Comparison of ENCODE assay signal across 8 cellular contexts in genomic region chr13:66660013-66660804, GRCh38.
DNase-seq lines count a peak whose midpoint lies in the region; ATAC-seq and TF ChIP-seq lines count a peak whose summit lies in the region.

No MANE protein-coding gene starts in this region.

- WGBS in esophagus muscularis mucosa: 88% methylated on average over 4 of the region's 4 CpGs

- TF ChIP-seq CTCF in neural progenitor cell (IDR thresholded peaks at IDR 0.05): no peak
- TF ChIP-seq CTCF in esophagus muscularis mucosa (IDR thresholded peaks at IDR 0.05): no peak
- no peak for TF ChIP-seq CTCF in colonic mucosa (IDR thresholded peaks at IDR 0.05)

- H3K36me3 ChIP-seq in neural progenitor cell: no peaks in the 10 kb centered on the region
- H3K36me3 ChIP-seq in esophagus muscularis mucosa: no peaks in the 10 kb centered on the region
- H3K36me3 ChIP-seq in colonic mucosa: no peaks in the 10 kb centered on the region

- H3K27ac ChIP-seq in neural progenitor cell (no peak overlapping the region), esophagus muscularis mucosa (replicated peaks in 1 of 4) (no peak overlapping the region), colonic mucosa (no peak overlapping the region)

- DNase-seq in SK-MEL-5 (ENCODE audit: low read depth, low spot score): peak; percentile 84
- no peak for DNase-seq in neural progenitor cell (ENCODE audit: low spot score)
- DNase-seq in stimulated activated CD4-positive, alpha-beta T cell treated with anti-CD3 and anti-CD28 coated beads, Interleukin-15, amount 100 ng/mL, for 24 hours: no peak
- DNase-seq in esophagus muscularis mucosa (ENCODE audit: extremely low spot score): no peak
- DNase-seq in CD1c-positive myeloid dendritic cell (ENCODE audit: extremely low spot score): no peak
- DNase-seq in colonic mucosa: no peak

- TF ChIP-seq POLR2A in esophagus muscularis mucosa (IDR thresholded peaks at IDR 0.05; ENCODE audit: low read depth): no peak

- intact Hi-C loops in esophagus muscularis mucosa (cut with DNase I) (no loop called here), colonic mucosa (cut with DNase I) (no loop called here)

- H3F3A ChIP-seq in neural progenitor cell (ENCODE audit: low read depth): peaks cover 13% of the 10 kb centered on the region

- H3K4me1 Mint-ChIP-seq in neural progenitor cell: peaks cover 58% of the 10 kb centered on the region

- H3K4me1 ChIP-seq in neural progenitor cell (peaks cover 34% of the 10 kb centered on the region), esophagus muscularis mucosa (peaks cover 11 to 21% (median 17%) of the 10 kb centered on the region in 4 donors), colonic mucosa (no peaks in the 10 kb centered on the region)

- no peak overlapping the region for H3K4me3 Mint-ChIP-seq in neural progenitor cell

- H3K27me3 Mint-ChIP-seq in neural progenitor cell (ENCODE audit: insufficient read depth, low read depth): no peaks in the 10 kb centered on the region

- H3K9me3 ChIP-seq in neural progenitor cell (ENCODE audit: low read depth): no peaks in the 10 kb centered on the region
- H3K9me3 ChIP-seq in esophagus muscularis mucosa: no peaks in the 10 kb centered on the region
- H3K9me3 ChIP-seq in colonic mucosa: no peaks in the 10 kb centered on the region

- no peaks in the 10 kb centered on the region for H4K20me1 ChIP-seq in neural progenitor cell (ENCODE audit: low read depth)

- no peaks in the 10 kb centered on the region for H3K36me3 Mint-ChIP-seq in neural progenitor cell

- no peaks in the 10 kb centered on the region for H3K79me2 ChIP-seq in neural progenitor cell (ENCODE audit: low read depth)

- no peak for TF ChIP-seq EP300 in esophagus muscularis mucosa (IDR thresholded peaks at IDR 0.05)

- H3K27me3 ChIP-seq in neural progenitor cell (no peaks in the 10 kb centered on the region), esophagus muscularis mucosa (no peaks in the 10 kb centered on the region), colonic mucosa (no peaks in the 10 kb centered on the region)

- H3K27ac Mint-ChIP-seq in neural progenitor cell: no peak overlapping the region

- ATAC-seq in GM18909 (IDR thresholded peaks at IDR 0.05; ENCODE audit: poor library complexity, unreplicated experiment): peak; percentile 88
- ATAC-seq in HG02759 (IDR thresholded peaks at IDR 0.05; ENCODE audit: unreplicated experiment): peak; percentile 92

- peak overlapping the region; percentile 5 for H2AFZ ChIP-seq in neural progenitor cell (replicated peaks)

- H3K4me2 ChIP-seq in neural progenitor cell: no peak overlapping the region

- H3K4me3 ChIP-seq in neural progenitor cell: no peak overlapping the region
- no peak overlapping the region for H3K4me3 ChIP-seq in esophagus muscularis mucosa
- no peak overlapping the region for H3K4me3 ChIP-seq in colonic mucosa

- H3K9me3 Mint-ChIP-seq in neural progenitor cell: no peaks in the 10 kb centered on the region

- H3K9ac ChIP-seq in neural progenitor cell (no peak overlapping the region), colonic mucosa (ENCODE audit: low read depth in 2 of 2, low read length in 2 of 2) (no peak overlapping the region)

- in situ Hi-C loops in SK-MEL-5 (cut with HindIII; ENCODE audit: low pct_unique_long_range_greater_than_20kb, low sequenced_read_pairs): no loop called here
